ENCODE assay signal across 31 cellular contexts in genomic region chr10:112887968-112888367, GRCh38.
"Had no signal": no experiment of that assay in that cellular context is flagged by ENCODE, and none has a peak within 500 bp of the region (broad histone marks: within the 10 kb centered on the region; RNA-seq: fewer than 3 reads in every experiment).

No MANE protein-coding gene starts in this region.

- H3K4me3 Mint-ChIP-seq: naive thymus-derived CD8-positive, alpha-beta T cell; natural killer cell treated with Interleukin-12 subunit alpha and Interleukin-12 subunit beta and Interleukin-15 and Interleukin-18, amount 100 ng/mL, for 72 hours; nephron progenitor cell; neural crest cell; stimulated activated memory B cell treated with anti-CD40 and anti-IgM and Interleukin-4, amounts not matched to agents 10 μg/mL and 1 μg/mL and 100 μg/mL, for 72 hours; stimulated activated naive CD8-positive, alpha-beta T cell treated with anti-CD3 and anti-CD28 coated beads, Interleukin-15, amount 100 ng/mL, for 72 hours; type B pancreatic cell had no signal

- H3K36me3 Mint-ChIP-seq: type B pancreatic cell had no signal

- H3K9me3 Mint-ChIP-seq: natural killer cell treated with Interleukin-12 subunit alpha and Interleukin-12 subunit beta and Interleukin-15 and Interleukin-18, amount 100 ng/mL, for 72 hours had no signal

- ATAC-seq: naive thymus-derived CD8-positive, alpha-beta T cell; natural killer cell treated with Interleukin-12 subunit alpha and Interleukin-12 subunit beta and Interleukin-15 and Interleukin-18, amount 100 ng/mL, for 72 hours; pancreas; psoas muscle; right cardiac atrium; sciatic nerve; stimulated activated memory B cell treated with anti-CD40 and anti-IgM and Interleukin-4, amounts not matched to agents 10 μg/mL and 1 μg/mL and 100 μg/mL, for 72 hours; stimulated activated naive CD8-positive, alpha-beta T cell treated with anti-CD3 and anti-CD28 coated beads, Interleukin-15, amount 100 ng/mL, for 72 hours; stimulated activated naive CD8-positive, alpha-beta T cell treated with anti-CD3 and anti-CD28 coated beads, Interleukin-15, Interleukin-2, amounts not matched to agents 100 U/mL and 50 U/mL, for 24 hours; upper lobe of right lung had no signal

- H3K27ac Mint-ChIP-seq: naive thymus-derived CD8-positive, alpha-beta T cell; natural killer cell treated with Interleukin-12 subunit alpha and Interleukin-12 subunit beta and Interleukin-15 and Interleukin-18, amount 100 ng/mL, for 72 hours; nephron progenitor cell; progenitor cell of endocrine pancreas; stimulated activated memory B cell treated with anti-CD40 and anti-IgM and Interleukin-4, amounts not matched to agents 10 μg/mL and 1 μg/mL and 100 μg/mL, for 72 hours; type B pancreatic cell had no signal

- H3K4me1 Mint-ChIP-seq: naive thymus-derived CD8-positive, alpha-beta T cell; stimulated activated memory B cell treated with anti-CD40 and anti-IgM and Interleukin-4, amounts not matched to agents 10 μg/mL and 1 μg/mL and 100 μg/mL, for 72 hours; stimulated activated naive CD8-positive, alpha-beta T cell treated with anti-CD3 and anti-CD28 coated beads, Interleukin-15, amount 100 ng/mL, for 72 hours had no signal

- H3K27me3 Mint-ChIP-seq: progenitor cell of endocrine pancreas had no signal

- H3K27ac ChIP-seq: neutrophil, pancreas, psoas muscle, skin epidermis, spleen, suprapubic skin, testis, tibial artery, transverse colon, upper lobe of right lung, uterus had no signal

- DNase-seq: naive thymus-derived CD8-positive, alpha-beta T cell; nephron progenitor cell; nucleus accumbens; pancreas; psoas muscle; right cardiac atrium; spleen; stimulated activated CD4-positive, alpha-beta T cell treated with anti-CD3 and anti-CD28 coated beads, Interleukin-12 subunit alpha, Interleukin-12 subunit beta, amount 100 ng/mL, for 4 hours; stimulated activated CD4-positive, alpha-beta T cell treated with anti-CD3 and anti-CD28 coated beads, Interleukin-1b, Interleukin-23, amount 100 ng/mL, for 48 hours; stimulated activated CD4-positive, alpha-beta T cell treated with anti-CD3 and anti-CD28 coated beads, Interleukin-4, amount 100 ng/mL, for 1 hour; stimulated activated CD4-positive, alpha-beta T cell treated with anti-CD3 and anti-CD28 coated beads, Interleukin-4, amount 100 ng/mL, for 4 hours; stimulated activated CD8-positive, alpha-beta memory T cell treated with anti-CD3 and anti-CD28 coated beads, Interleukin-4, amount 100 ng/mL, for 48 hours; stimulated activated naive CD4-positive, alpha-beta T cell; stimulated activated naive CD8-positive, alpha-beta T cell treated with anti-CD3 and anti-CD28 coated beads, Interleukin-15, amount 100 ng/mL, for 72 hours; stimulated activated naive CD8-positive, alpha-beta T cell treated with anti-CD3 and anti-CD28 coated beads, Interleukin-15, Interleukin-2, amounts not matched to agents 100 U/mL and 50 U/mL, for 24 hours; substantia nigra; testis; tibial artery; transverse colon; upper lobe of right lung; uterus had no signal

- H3K27me3 ChIP-seq: neutrophil, pancreas, spleen, suprapubic skin, testis, tibial artery, transverse colon, upper lobe of right lung, uterus had no signal

- H3K36me3 ChIP-seq: neutrophil, pancreas, spleen, suprapubic skin, transverse colon, upper lobe of right lung, uterus had no signal

- H3K4me1 ChIP-seq: pancreas, psoas muscle, spleen, suprapubic skin, testis, tibial artery, transverse colon, upper lobe of right lung, uterus had no signal

- H3K4me2 ChIP-seq: smooth muscle cell had no signal

- H3K4me3 ChIP-seq: pancreas, psoas muscle, skin epidermis, smooth muscle cell, spleen, suprapubic skin, testis, tibial artery, transverse colon, upper lobe of right lung, uterus had no signal
